Comparison of ENCODE assay signal across 27 cellular contexts in genomic region chr11:65630215-65630614, GRCh38.
"Had no signal": no experiment of that assay in that cellular context is flagged by ENCODE, and none has a peak within 500 bp of the region (broad histone marks: within the 10 kb centered on the region; RNA-seq: fewer than 3 reads in every experiment).

No MANE protein-coding gene starts in this region.

- ATAC-seq: activated T-helper 17 cell treated with anti-CD3 and anti-CD28 coated beads, Interleukin-2, amount 50 U/mL, for 72 hours; SK-N-SH treated with all-trans-retinoic acid at 6 μM for 48 hours had no signal

- H3K4me3 ChIP-seq: breast epithelium, SJSA1 had no signal

- DNase-seq: activated B cell treated with CpG ODN at 0.5 μM for 24 hours; activated CD4-positive, alpha-beta memory T cell treated with anti-CD3 and anti-CD28 coated beads for 36 hours; activated CD4-positive, alpha-beta T cell treated with anti-CD3 and anti-CD28 coated beads for 1 hour; activated CD4-positive, alpha-beta T cell treated with anti-CD3 and anti-CD28 coated beads, Interleukin-2, amount 10 ng/mL, durations not matched to agents 24 days and 14 days; activated CD8-positive, alpha-beta memory T cell treated with anti-CD3 and anti-CD28 coated beads for 24 hours; activated gamma-delta T cell; activated naive CD4-positive, alpha-beta T cell treated with anti-CD3 and anti-CD28 coated beads, Interleukin-2, amount 10 ng/mL, durations not matched to agents 7 days and 5 days; activated naive CD8-positive, alpha-beta T cell treated with anti-CD3 and anti-CD28 coated beads, Interleukin-2, amount 10 ng/mL, durations not matched to agents 7 days and 5 days; activated T-cell treated with anti-CD3 and anti-CD28 coated beads, Interleukin-2, amount 50 U/mL, for 48 hours; aorta; central memory CD4-positive, alpha-beta T cell; KG1; NCI-H1048; NCI-H146; NCI-H187 treated with DMSO at 0.1 percent for 48 hours; NCI-H2081 treated with DMSO at 0.1 percent for 48 hours; NCI-H446 treated with DMSO at 0.1 percent for 48 hours; NCI-H526; NCI-H82; RPMI8226; SHP77; SW 1271 had no signal

- H3K4me1 ChIP-seq: breast epithelium, SJSA1 had no signal

- FAIRE-seq: TTC549 had no signal

- H3K27ac ChIP-seq: breast epithelium, SJSA1 had no signal

- H3K27me3 ChIP-seq: breast epithelium, SJSA1 had no signal

- H3K9me3 ChIP-seq: breast epithelium, SJSA1 had no signal
